In the genomic region with DNA sequence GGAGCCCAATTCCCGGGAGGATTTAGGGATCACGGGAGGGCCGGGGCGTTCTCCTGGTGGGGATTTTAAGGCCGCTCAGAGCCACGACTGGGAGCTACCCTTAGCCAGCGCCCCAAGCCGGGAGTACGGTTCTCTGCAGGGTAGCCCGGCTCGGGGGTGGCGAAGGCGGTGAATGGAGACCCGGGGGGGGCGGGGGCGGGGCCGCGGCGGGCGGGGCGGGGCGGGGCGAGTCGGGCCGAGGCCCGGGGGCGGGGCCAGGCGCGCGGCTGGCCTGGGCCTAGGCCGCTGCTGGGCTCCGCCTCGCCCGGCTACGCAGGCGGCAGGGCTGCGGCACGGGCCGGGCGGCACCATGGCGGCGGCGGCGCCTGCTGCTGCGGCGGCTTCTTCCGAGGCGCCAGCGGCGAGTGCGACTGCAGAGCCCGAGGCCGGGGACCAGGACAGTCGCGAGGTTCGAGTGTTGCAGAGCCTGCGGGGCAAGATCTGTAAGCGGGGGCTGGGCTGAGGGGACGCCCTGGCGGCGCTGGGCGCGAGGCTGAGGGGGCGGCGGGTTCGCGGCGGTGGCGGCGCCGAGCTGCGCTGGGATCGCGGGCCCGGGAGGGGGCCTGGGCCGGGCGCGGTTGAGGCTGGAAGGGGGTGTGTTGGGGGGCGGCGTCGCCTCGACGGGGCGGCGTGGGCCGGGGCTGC, we compare ENCODE assay signal across 8 cellular contexts. TPM values are rescaled to one million over a fixed set of nuclear protein-coding genes. Genes with fewer than 3 reads are reported as not detected.
DNase-seq lines count a peak whose midpoint lies in the region; FAIRE-seq and TF ChIP-seq lines count a peak whose summit lies in the region.

A gene with protein sequence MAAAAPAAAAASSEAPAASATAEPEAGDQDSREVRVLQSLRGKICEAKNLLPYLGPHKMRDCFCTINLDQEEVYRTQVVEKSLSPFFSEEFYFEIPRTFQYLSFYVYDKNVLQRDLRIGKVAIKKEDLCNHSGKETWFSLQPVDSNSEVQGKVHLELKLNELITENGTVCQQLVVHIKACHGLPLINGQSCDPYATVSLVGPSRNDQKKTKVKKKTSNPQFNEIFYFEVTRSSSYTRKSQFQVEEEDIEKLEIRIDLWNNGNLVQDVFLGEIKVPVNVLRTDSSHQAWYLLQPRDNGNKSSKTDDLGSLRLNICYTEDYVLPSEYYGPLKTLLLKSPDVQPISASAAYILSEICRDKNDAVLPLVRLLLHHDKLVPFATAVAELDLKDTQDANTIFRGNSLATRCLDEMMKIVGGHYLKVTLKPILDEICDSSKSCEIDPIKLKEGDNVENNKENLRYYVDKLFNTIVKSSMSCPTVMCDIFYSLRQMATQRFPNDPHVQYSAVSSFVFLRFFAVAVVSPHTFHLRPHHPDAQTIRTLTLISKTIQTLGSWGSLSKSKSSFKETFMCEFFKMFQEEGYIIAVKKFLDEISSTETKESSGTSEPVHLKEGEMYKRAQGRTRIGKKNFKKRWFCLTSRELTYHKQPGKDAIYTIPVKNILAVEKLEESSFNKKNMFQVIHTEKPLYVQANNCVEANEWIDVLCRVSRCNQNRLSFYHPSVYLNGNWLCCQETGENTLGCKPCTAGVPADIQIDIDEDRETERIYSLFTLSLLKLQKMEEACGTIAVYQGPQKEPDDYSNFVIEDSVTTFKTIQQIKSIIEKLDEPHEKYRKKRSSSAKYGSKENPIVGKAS (plus strand): TSS at position 293 of the 684 bp plus-strand sequence. CDS start 57 bp downstream, at position 350.

- peak within 1 kb of the TSS; percentile 95 for H3K9ac ChIP-seq in ES-I3 (ENCODE audit: low read depth, low read length)

- H3K4me3 ChIP-seq in MG63: peak within 1 kb of the TSS; percentile 79
- peak within 1 kb of the TSS; percentile 97 for H3K4me3 ChIP-seq in SJSA1
- peak within 1 kb of the TSS; percentile 100 for H3K4me3 ChIP-seq in neuron (ENCODE audit: low read length)

- no peaks in the 10 kb centered on the region for H3K27me3 ChIP-seq in MG63
- H3K27me3 ChIP-seq in SJSA1 (replicated peaks): no peaks in the 10 kb centered on the region
- peaks cover 6% of the 10 kb centered on the region for H3K27me3 ChIP-seq in neuron (ENCODE audit: insufficient read depth, low read length)

- H3K27ac ChIP-seq in SJSA1: peak within 1 kb of the TSS; percentile 83
- peak within 1 kb of the TSS; percentile 57 for H3K27ac ChIP-seq in substantia nigra (ENCODE audit: low read depth, low read length, poor library complexity, severe bottlenecking)

- H3K4me1 ChIP-seq in ES-I3 (ENCODE audit: insufficient read depth, low read length) (peaks cover 12% of the 10 kb centered on the region), SJSA1 (replicated peaks) (peaks cover 38% of the 10 kb centered on the region), neuron (ENCODE audit: insufficient read depth, low read length) (peaks cover 23% of the 10 kb centered on the region)

- H3K36me3 ChIP-seq in ES-I3 (ENCODE audit: insufficient read depth, low read length) (no peaks in the 10 kb centered on the region), MG63 (no peaks in the 10 kb centered on the region; the same call in 1 of the 2 replicates), SJSA1 (peaks cover 9% of the 10 kb centered on the region), neuron (ENCODE audit: insufficient read depth, low read length) (no peaks in the 10 kb centered on the region)

- H3K9me3 ChIP-seq in ES-I3 (ENCODE audit: control insufficient read depth, insufficient read depth, low read length) (no peaks in the 10 kb centered on the region), MG63 (no peaks in the 10 kb centered on the region), SJSA1 (replicated peaks) (no peaks in the 10 kb centered on the region), neuron (ENCODE audit: low read length) (no peaks in the 10 kb centered on the region)

- peak; percentile 95 for TF ChIP-seq POLR2A in H54 (IDR thresholded peaks at IDR 0.05; ENCODE audit: low read depth, low read length)

- peak; percentile 70 for DNase-seq in H54 (ENCODE audit: insufficient read length, low spot score)
- peak; percentile 84 for DNase-seq in MG63
- DNase-seq in SJSA1 (ENCODE audit: low read depth in 1 of 2, low spot score in 2 of 2): peak; percentile 65 to 74
- DNase-seq in activated naive CD4-positive, alpha-beta T cell treated with Interleukin-2 at 50 U/mL for 16 hours: peak; percentile 68
- peak; percentile 88 to 91 for DNase-seq in frontal cortex (ENCODE audit: low spot score in 2 of 2)
- DNase-seq in substantia nigra (lab: John Stamatoyannopoulos, UW): peak in 48 of 49 donors; percentile 22 to 88 (median 69)

- H2AFZ ChIP-seq in neuron (ENCODE audit: low read depth, low read length): peak within 1 kb of the TSS; percentile 99

- FAIRE-seq in H54 (lab: Jason Lieb, UNC) (no peak), frontal cortex (lab: Jason Lieb, UNC) (no peak)

RNA-seq across cellular contexts. Expression of the gene that starts here (rescaled TPM):
- 7.2 and 10.0 TPM in 2 replicates for total RNA-seq in MG63 (2014; rRNA removed; shearing (Covaris generic); ENCODE audit: low replicate concordance)
- 16.3 and 24.8 TPM in 2 replicates for total RNA-seq in SJSA1 (2014; rRNA removed; shearing (Covaris generic))
- total RNA-seq in frontal cortex: 35.9 TPM

Comparison
In these comparisons a context has a peak if more than half of its experiments do, and no peak if none do; other contexts are left out.
1. Peak in every context shown above with its lines: DNase-seq, H3K4me3 ChIP-seq and H3K27ac ChIP-seq.